Comparison of ENCODE assay signal across 10 cellular contexts in the genomic region with DNA sequence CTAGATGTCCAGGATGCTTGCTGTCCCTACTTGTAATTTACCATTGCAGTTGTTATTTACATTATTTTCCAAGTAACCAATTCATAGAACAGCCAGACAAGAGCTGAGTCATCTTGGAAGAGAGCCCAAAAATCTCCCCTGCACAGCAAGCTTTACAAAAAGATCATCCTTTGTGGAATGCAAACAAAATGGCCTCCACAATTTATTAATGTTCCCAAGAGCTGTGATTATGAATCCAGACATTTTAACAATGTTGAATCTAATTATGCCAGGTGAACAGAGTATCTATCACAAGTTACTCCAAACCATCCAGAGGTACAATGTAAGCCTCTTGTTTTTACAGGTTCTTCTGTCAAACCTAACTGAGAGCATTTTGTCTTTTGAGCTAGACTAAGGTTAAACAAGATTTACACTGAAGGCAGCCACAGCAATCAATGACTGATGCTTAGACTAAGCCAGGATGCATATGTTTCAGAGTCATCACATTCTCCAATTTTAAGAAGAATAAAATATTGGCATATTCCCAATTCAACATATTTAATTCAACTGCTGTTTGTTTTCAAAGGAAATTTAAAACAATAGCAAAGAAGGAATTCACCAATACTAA.
DNase-seq lines count a peak whose midpoint lies in the region; ATAC-seq and FAIRE-seq lines count a peak whose summit lies in the region.
"Had no signal": no experiment of that assay in that cellular context is flagged by ENCODE, and none has a peak within 500 bp of the region (broad histone marks: within the 10 kb centered on the region; RNA-seq: fewer than 3 reads in every experiment).

No MANE protein-coding gene starts in this region.

- peaks cover 2% of the 10 kb centered on the region for H3K36me3 Mint-ChIP-seq in activated CD8-positive, alpha-beta memory T cell treated with anti-CD3 and anti-CD28 coated beads, Interleukin-2, amount 10 ng/mL, durations not matched to agents 7 days and 5 days
- H3K36me3 Mint-ChIP-seq in stimulated activated memory B cell treated with anti-CD40 and anti-IgM and Interleukin-4, amounts not matched to agents 10 μg/mL and 1 μg/mL and 100 μg/mL, for 72 hours = peaks cover 32% of the 10 kb centered on the region

- no peaks in the 10 kb centered on the region for H3K4me1 Mint-ChIP-seq in activated CD8-positive, alpha-beta memory T cell treated with anti-CD3 and anti-CD28 coated beads, Interleukin-2, amount 10 ng/mL, durations not matched to agents 7 days and 5 days
- no peaks in the 10 kb centered on the region for H3K4me1 Mint-ChIP-seq in stimulated activated memory B cell treated with anti-CD40 and anti-IgM and Interleukin-4, amounts not matched to agents 10 μg/mL and 1 μg/mL and 100 μg/mL, for 72 hours

- H3K27me3 Mint-ChIP-seq in activated CD8-positive, alpha-beta memory T cell treated with anti-CD3 and anti-CD28 coated beads, Interleukin-2, amount 10 ng/mL, durations not matched to agents 7 days and 5 days = no peaks in the 10 kb centered on the region
- H3K27me3 Mint-ChIP-seq in stimulated activated memory B cell treated with anti-CD40 and anti-IgM and Interleukin-4, amounts not matched to agents 10 μg/mL and 1 μg/mL and 100 μg/mL, for 72 hours = no peaks in the 10 kb centered on the region

- no peak overlapping the region for H3K4me3 Mint-ChIP-seq in activated CD8-positive, alpha-beta memory T cell treated with anti-CD3 and anti-CD28 coated beads, Interleukin-2, amount 10 ng/mL, durations not matched to agents 7 days and 5 days
- no peak overlapping the region for H3K4me3 Mint-ChIP-seq in stimulated activated memory B cell treated with anti-CD40 and anti-IgM and Interleukin-4, amounts not matched to agents 10 μg/mL and 1 μg/mL and 100 μg/mL, for 72 hours

- H3K27ac Mint-ChIP-seq in activated CD8-positive, alpha-beta memory T cell treated with anti-CD3 and anti-CD28 coated beads, Interleukin-2, amount 10 ng/mL, durations not matched to agents 7 days and 5 days = no peak overlapping the region
- H3K27ac Mint-ChIP-seq in stimulated activated memory B cell treated with anti-CD40 and anti-IgM and Interleukin-4, amounts not matched to agents 10 μg/mL and 1 μg/mL and 100 μg/mL, for 72 hours = no peak overlapping the region

- no peak for ATAC-seq in HG02642 (IDR thresholded peaks at IDR 0.05; ENCODE audit: poor library complexity, unreplicated experiment)
- ATAC-seq in activated CD8-positive, alpha-beta memory T cell treated with anti-CD3 and anti-CD28 coated beads, Interleukin-2, amount 10 ng/mL, durations not matched to agents 7 days and 5 days = no peak
- no peak for ATAC-seq in stimulated activated memory B cell treated with anti-CD40 and anti-IgM and Interleukin-4, amounts not matched to agents 10 μg/mL and 1 μg/mL and 100 μg/mL, for 72 hours

- FAIRE-seq in RCC 7860 (lab: Jason Lieb, UNC) = peak; percentile 44

- CTCF ChIA-PET in activated CD8-positive, alpha-beta memory T cell treated with anti-CD3 and anti-CD28 coated beads, Interleukin-2, amount 10 ng/mL, durations not matched to agents 7 days and 5 days (lab: Charles Lee) = interaction anchor here (1.0 kb wide), 1 partner anchor 11 kb away, joined by 3 read pairs; no protein-coding TSS in a partner anchor

- H3K9me3 Mint-ChIP-seq in activated CD8-positive, alpha-beta memory T cell treated with anti-CD3 and anti-CD28 coated beads, Interleukin-2, amount 10 ng/mL, durations not matched to agents 7 days and 5 days (ENCODE audit: low read depth) = peaks cover 5% of the 10 kb centered on the region
- no peaks in the 10 kb centered on the region for H3K9me3 Mint-ChIP-seq in stimulated activated memory B cell treated with anti-CD40 and anti-IgM and Interleukin-4, amounts not matched to agents 10 μg/mL and 1 μg/mL and 100 μg/mL, for 72 hours

- DNase-seq in A172 (ENCODE audit: low spot score) (peak; percentile 90), GM03348 (ENCODE audit: low spot score) (peak; percentile 40), RCC 7860 (ENCODE audit: low spot score) (peak; percentile 49), fibroblast of peridontal ligament (ENCODE audit: extremely low read depth) (peak; percentile 87)
- no peak for DNase-seq in activated CD8-positive, alpha-beta memory T cell treated with anti-CD3 and anti-CD28 coated beads, Interleukin-2, amount 10 ng/mL, durations not matched to agents 7 days and 5 days
- no peak for DNase-seq in activated effector memory CD4-positive, alpha-beta T cell treated with Interleukin-2 at 50 U/mL for 16 hours
- DNase-seq: spleen, tibial artery had no signal

Comparison
In these comparisons a context has a peak if more than half of its experiments do, and no peak if none do; other contexts are left out.
1. DNase-seq: peak in A172 (single experiment), GM03348 (single experiment), RCC 7860 (single experiment) and fibroblast of peridontal ligament (single experiment); none in activated CD8-positive, alpha-beta memory T cell treated with anti-CD3 and anti-CD28 coated beads, Interleukin-2, amount 10 ng/mL, durations not matched to agents 7 days and 5 days (single experiment) and activated effector memory CD4-positive, alpha-beta T cell treated with Interleukin-2 at 50 U/mL for 16 hours (single experiment).